18 cellular contexts compared by ENCODE assay signal in the genomic region with DNA sequence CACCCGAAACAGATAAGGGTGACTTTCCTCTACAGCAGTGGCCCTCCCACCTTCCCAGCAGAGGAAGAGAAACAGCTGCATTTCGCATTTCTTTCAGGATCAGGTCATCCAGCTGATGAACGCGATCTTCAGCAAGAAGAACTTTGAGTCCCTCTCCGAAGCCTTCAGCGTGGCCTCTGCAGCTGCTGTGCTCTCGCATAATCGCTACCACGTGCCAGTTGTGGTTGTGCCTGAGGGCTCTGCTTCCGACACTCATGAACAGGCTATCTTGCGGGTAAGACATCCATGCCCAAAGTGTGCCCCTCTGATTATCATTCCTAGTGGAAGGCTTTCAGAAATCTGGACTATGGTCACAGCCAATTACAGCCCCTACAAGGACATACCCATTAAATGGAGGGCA. TPM values are rescaled to one million over a fixed set of nuclear protein-coding genes. Genes with fewer than 3 reads are reported as not detected.
DNase-seq lines count a peak whose midpoint lies in the region; ATAC-seq, FAIRE-seq and TF ChIP-seq lines count a peak whose summit lies in the region.
"Had no signal": no experiment of that assay in that cellular context is flagged by ENCODE, and none has a peak within 500 bp of the region (broad histone marks: within the 10 kb centered on the region; RNA-seq: fewer than 3 reads in every experiment).

No MANE protein-coding gene starts in this region.

- TF ChIP-seq POLR2A in HepG2 (IDR thresholded peaks at IDR 0.05; ENCODE audit: insufficient read depth in 1 of 2, low read depth in 2 of 2, low read length in 2 of 2) (no peak), right lobe of liver (IDR thresholded peaks at IDR 0.05) (no peak)

- H2AK5ac ChIP-seq in neuronal stem cell (ENCODE audit: low read depth, low read length): no peak overlapping the region

- no TSS peak for BruUV-seq in HepG2 (replicated peaks; lab: Mats Ljungman, UMichigan)

- H3K14ac ChIP-seq in neuronal stem cell (ENCODE audit: low read length): no peak overlapping the region

- H3K4me2 ChIP-seq in HepG2 (ENCODE audit: low read depth, low read length) (no peak overlapping the region), neuronal stem cell (ENCODE audit: insufficient read depth, low read length, poor library complexity, severe bottlenecking) (no peak overlapping the region)
- H3K4me2 ChIP-seq: BLaER1, GM23338 had no signal

- H3K4me3 ChIP-seq in HepG2 (replicated peaks in 1 of 3; ENCODE audit: insufficient read depth in 1 of 3, low read depth in 2 of 3, low read length in 3 of 3): no peak overlapping the region
- H3K4me3 ChIP-seq in right lobe of liver: no peak overlapping the region
- no peak overlapping the region for H3K4me3 ChIP-seq in foreskin fibroblast (ENCODE audit: low read depth in 1 of 2, low read length in 2 of 2)
- no peak overlapping the region for H3K4me3 ChIP-seq in neuronal stem cell (ENCODE audit: low read length in 2 of 2)
- no peak overlapping the region for H3K4me3 ChIP-seq in lower lobe of right lung
- H3K4me3 ChIP-seq: BLaER1, GM23338 had no signal

- CTCF ChIA-PET in HepG2 (lab: Yijun Ruan, JAX; ENCODE audit: low intra/inter-chr PET ratio, low total read pairs): no interaction called here

- peaks cover 52 to 86% of the 10 kb centered on the region in 2 experiments for H3K36me3 ChIP-seq in HepG2 (replicated peaks in 1 of 2; ENCODE audit: control insufficient read depth in 1 of 2, insufficient read depth in 2 of 2, low read length in 2 of 2)
- peaks cover 0 to 96% (median 52%) of the 10 kb centered on the region in 4 donors for H3K36me3 ChIP-seq in right lobe of liver
- H3K36me3 ChIP-seq in neuronal stem cell (replicated peaks in 1 of 2; ENCODE audit: control insufficient read depth in 2 of 2, insufficient read depth in 2 of 2, low read length in 2 of 2): peaks cover 21 to 96% of the 10 kb centered on the region in 2 donors
- peaks cover 99% of the 10 kb centered on the region for H3K36me3 ChIP-seq in lower lobe of right lung

- TF ChIP-seq CTCF in HepG2 (CRISPR knock-in tag; IDR thresholded peaks at IDR 0.05): no peak
- TF ChIP-seq CTCF in right lobe of liver (IDR thresholded peaks at IDR 0.05): no peak
- no peak for TF ChIP-seq CTCF in foreskin fibroblast (IDR thresholded peaks at IDR 0.05; ENCODE audit: low read depth, low read length)
- no peak for TF ChIP-seq CTCF in lower lobe of right lung (IDR thresholded peaks at IDR 0.05)

- no peak overlapping the region for H4K91ac ChIP-seq in neuronal stem cell (ENCODE audit: low read depth, low read length, poor library complexity)

- no peak overlapping the region for H3K27ac ChIP-seq in HepG2 (ENCODE audit: extremely low read length, insufficient read depth, low read length)
- no peak overlapping the region for H3K27ac ChIP-seq in right lobe of liver
- no peak overlapping the region for H3K27ac ChIP-seq in neuronal stem cell (replicated peaks; ENCODE audit: low read length)
- no peak overlapping the region for H3K27ac ChIP-seq in lower lobe of right lung
- H3K27ac ChIP-seq: BLaER1 had no signal

- FAIRE-seq in HepG2 (lab: Jason Lieb, UNC): no peak
- FAIRE-seq: GM12892 had no signal

- intact Hi-C loops in HepG2 (cut with micrococcal nuclease; ENCODE audit: unreplicated experiment) (no loop called here), right lobe of liver (cut with DNase I) (no loop called here), lower lobe of right lung (cut with DNase I) (loop anchor here (10.0 kb wide), 1 partner anchor 328 kb away; no protein-coding TSS in a partner anchor)

- H2BK120ac ChIP-seq in neuronal stem cell (ENCODE audit: low read depth, low read length): no peak overlapping the region

- TF ChIP-seq RAD21 in HepG2 (CRISPR knock-in tag; IDR thresholded peaks at IDR 0.05): no peak

- WGBS in HepG2 (ENCODE audit: low lambda C conversion rate): 95% methylated on average over 11 of the region's 11 CpGs
- WGBS in right lobe of liver (ENCODE audit: insufficient coverage, low coverage, low lambda C conversion rate, missing lambda C conversion rate): 90% methylated on average over 4 of the region's 11 CpGs
- no CpG with 5 or more reads among the region's 11 CpGs for WGBS in neuronal stem cell (ENCODE audit: extremely low coverage in 2 of 2, insufficient read length in 2 of 2, insufficient replicate concordance in 1 of 2), 2 donors

- in situ Hi-C loops in HepG2 (cut with HindIII; ENCODE audit: extremely low pct_ligation_motif_present, low pct_unique_long_range_greater_than_20kb): no loop called here

- H3K9ac ChIP-seq in HepG2 (ENCODE audit: insufficient read depth, low read depth, low read length) (no peak overlapping the region), neuronal stem cell (ENCODE audit: low read depth, low read length, poor library complexity) (no peak overlapping the region)
- H3K9ac ChIP-seq: BLaER1 had no signal

- no peak overlapping the region for H2BK5ac ChIP-seq in neuronal stem cell (ENCODE audit: low read length)

- no peaks in the 10 kb centered on the region for H3K9me3 ChIP-seq in HepG2 (ENCODE audit: low read length)
- H3K9me3 ChIP-seq in right lobe of liver: no peaks in the 10 kb centered on the region
- no peaks in the 10 kb centered on the region for H3K9me3 ChIP-seq in neuronal stem cell (replicated peaks in 1 of 2; ENCODE audit: control insufficient read depth in 2 of 2, insufficient read depth in 1 of 2, low read depth in 1 of 2, low read length in 2 of 2)
- H3K9me3 ChIP-seq in lower lobe of right lung: no peaks in the 10 kb centered on the region
- H3K9me3 ChIP-seq: BLaER1, Caco-2 had no signal

- H4K20me1 ChIP-seq in HepG2 (ENCODE audit: insufficient read depth, low read length): peaks cover 13% of the 10 kb centered on the region; the same call in 1 of the 2 replicates

- TF ChIP-seq EP300 in HepG2 (IDR thresholded peaks at IDR 0.05; ENCODE audit: low read depth in 2 of 2, low read length in 2 of 2) (no peak), HepG2 (CRISPR knock-in tag; IDR thresholded peaks at IDR 0.05; ENCODE audit: borderline replicate concordance) (no peak)

- DNase-seq in HepG2 (ENCODE audit: low spot score) (no peak), right lobe of liver (no peak), foreskin fibroblast (peak; percentile 37 to 73), neuronal stem cell (ENCODE audit: low spot score) (no peak), NCI-H446 (lab: John Stamatoyannopoulos, UW) (no peak), lower lobe of right lung (no peak)
- DNase-seq: 8988T; AML-193; Caco-2; CD8-positive, alpha-beta memory T cell; DND-41; GDM1; H7 had no signal

- peaks cover 5% of the 10 kb centered on the region for H3K79me2 ChIP-seq in HepG2 (ENCODE audit: insufficient read depth, low read length)

- H3K4me1 ChIP-seq in HepG2 (ENCODE audit: insufficient read depth, low read length): no peaks in the 10 kb centered on the region
- H3K4me1 ChIP-seq in right lobe of liver: no peaks in the 10 kb centered on the region
- peaks cover 19 to 30% of the 10 kb centered on the region in 2 donors for H3K4me1 ChIP-seq in neuronal stem cell (ENCODE audit: control insufficient read depth in 2 of 2, insufficient read depth in 1 of 2, low read depth in 1 of 2, low read length in 2 of 2)
- no peaks in the 10 kb centered on the region for H3K4me1 ChIP-seq in lower lobe of right lung
- H3K4me1 ChIP-seq: BLaER1 had no signal

- no peak overlapping the region for H3K4ac ChIP-seq in neuronal stem cell (ENCODE audit: low read length)

- no peak overlapping the region for H4K8ac ChIP-seq in neuronal stem cell (ENCODE audit: low read depth, low read length)

- H3K23ac ChIP-seq in neuronal stem cell (ENCODE audit: low read depth, low read length, poor library complexity): no peak overlapping the region

- H3K27me3 ChIP-seq in HepG2 (ENCODE audit: control insufficient read depth in 1 of 2, insufficient read depth in 2 of 2, low read length in 2 of 2) (no peaks in the 10 kb centered on the region), right lobe of liver (no peaks in the 10 kb centered on the region), neuronal stem cell (ENCODE audit: control insufficient read depth in 3 of 3, insufficient read depth in 3 of 3, low read depth in 1 of 3, low read length in 3 of 3) (no peaks in the 10 kb centered on the region), lower lobe of right lung (ENCODE audit: low read depth) (no peaks in the 10 kb centered on the region)
- H3K27me3 ChIP-seq: BLaER1 had no signal

- H2BK12ac ChIP-seq in neuronal stem cell (ENCODE audit: low read length): no peak overlapping the region

- H2AFZ ChIP-seq in HepG2 (ENCODE audit: low read length): no peak overlapping the region
- no peak overlapping the region for H2AFZ ChIP-seq in neuronal stem cell (ENCODE audit: low read length)
- H2AFZ ChIP-seq: GM23338 had no signal

- POLR2A ChIA-PET in HepG2 (lab: Yijun Ruan, JAX): no interaction called here

- ATAC-seq in HepG2: no peak
- ATAC-seq in right lobe of liver: no peak
- ATAC-seq in GM19467 (IDR thresholded peaks at IDR 0.05; ENCODE audit: unreplicated experiment): no peak
- ATAC-seq in HG03565 (IDR thresholded peaks at IDR 0.05; ENCODE audit: unreplicated experiment): no peak
- ATAC-seq in lower lobe of right lung: no peak
- ATAC-seq: GM23338 had no signal

- H2BK15ac ChIP-seq in neuronal stem cell (ENCODE audit: low read length): peak overlapping the region; percentile 4

- H3K18ac ChIP-seq in neuronal stem cell (ENCODE audit: low read length): peak overlapping the region; percentile 85

- H3K79me1 ChIP-seq in neuronal stem cell (ENCODE audit: low read depth, low read length): peaks cover 3% of the 10 kb centered on the region

RNA-seq across cellular contexts. Expression of a gene that starts 27.8 kb away (rescaled TPM):
- 5.5 and 6.1 TPM in 2 replicates for total RNA-seq in HepG2 (2016; rRNA removed; fragmentation: Illumina TruSeq; extraction: Trizol)
- 3.0 TPM in 2 replicates for total RNA-seq in HepG2 (2016; cell fraction: cytosol; rRNA removed; fragmentation: Illumina TruSeq; extraction: Trizol; ENCODE audit: low read depth)
- total RNA-seq in HepG2 (2016; cell fraction: insoluble cytoplasmic fraction; rRNA removed; fragmentation: Illumina TruSeq; extraction: Trizol): 5.5 TPM in 2 replicates
- total RNA-seq in HepG2 (2016; cell fraction: membrane; rRNA removed; fragmentation: Illumina TruSeq; extraction: Trizol): 3.6 and 4.2 TPM in 2 replicates
- 5.8 and 6.6 TPM in 2 replicates for total RNA-seq in HepG2 (2016; cell fraction: nucleus; rRNA removed; fragmentation: Illumina TruSeq; extraction: Trizol)
- polyA plus RNA-seq in HepG2 (2011; rRNA removed): 2.6 and 3.1 TPM in 2 replicates
- 2.7 and 3.2 TPM in 2 replicates for polyA plus RNA-seq in HepG2 (2011; cell fraction: cytosol; rRNA removed)
- 4.4 and 5.1 TPM in 2 replicates for polyA plus RNA-seq in HepG2 (2011; cell fraction: nucleus; rRNA removed)
- 4.1 and 4.8 TPM in 2 replicates for polyA plus RNA-seq in HepG2 (2012)
- polyA plus RNA-seq in HepG2 (2016; cell fraction: cytosol; fragmentation: Illumina TruSeq; extraction: Trizol; ENCODE audit: low read depth): 1.9 and 2.2 TPM in 2 replicates
- polyA plus RNA-seq in HepG2 (2016; cell fraction: insoluble cytoplasmic fraction; fragmentation: Illumina TruSeq; extraction: Trizol; ENCODE audit: low read depth): 5.6 and 6.7 TPM in 2 replicates
- polyA plus RNA-seq in HepG2 (2016; cell fraction: membrane; fragmentation: Illumina TruSeq; extraction: Trizol; ENCODE audit: low read depth): 3.7 and 4.5 TPM in 2 replicates
- 5.9 and 6.7 TPM in 2 replicates for polyA plus RNA-seq in HepG2 (2016; cell fraction: nucleus; fragmentation: Illumina TruSeq; extraction: Trizol; ENCODE audit: insufficient read depth, low read depth)
- polyA minus RNA-seq in HepG2 (2011; rRNA and poly(A)+ RNA removed; ENCODE audit: low replicate concordance): 0.77 and 2.5 TPM in 2 replicates
- polyA minus RNA-seq in HepG2 (2011; cell fraction: cytosol; rRNA and poly(A)+ RNA removed): 0.62 and 1.6 TPM in 2 replicates
- polyA minus RNA-seq in HepG2 (2011; cell fraction: nucleus; rRNA and poly(A)+ RNA removed): 7.2 and 10.6 TPM in 2 replicates
- total RNA-seq in right lobe of liver: 1 to 10 TPM; 1.1 to 5.2 (median 2.2) TPM
- polyA plus RNA-seq in neuronal stem cell (2013, experiment 1 of 2): 4.4 TPM
- 4.7 TPM for polyA plus RNA-seq in neuronal stem cell (2013, experiment 2 of 2)
- total RNA-seq in lower lobe of right lung: 3.9 TPM

RNA-seq across cellular contexts. Expression of a gene that starts 28.0 kb away (rescaled TPM):
- total RNA-seq in HepG2 (2016; rRNA removed; fragmentation: Illumina TruSeq; extraction: Trizol): 284 and 587 TPM in 2 replicates
- total RNA-seq in HepG2 (2016; cell fraction: cytosol; rRNA removed; fragmentation: Illumina TruSeq; extraction: Trizol; ENCODE audit: low read depth): 65.3 and 71.8 TPM in 2 replicates
- total RNA-seq in HepG2 (2016; cell fraction: insoluble cytoplasmic fraction; rRNA removed; fragmentation: Illumina TruSeq; extraction: Trizol): 271 and 578 TPM in 2 replicates
- total RNA-seq in HepG2 (2016; cell fraction: membrane; rRNA removed; fragmentation: Illumina TruSeq; extraction: Trizol): 95.8 and 99.1 TPM in 2 replicates
- 514 and 600 TPM in 2 replicates for total RNA-seq in HepG2 (2016; cell fraction: nucleus; rRNA removed; fragmentation: Illumina TruSeq; extraction: Trizol)
- 1,560 and 1,818 TPM in 2 replicates for polyA plus RNA-seq in HepG2 (2011; rRNA removed)
- polyA plus RNA-seq in HepG2 (2011; cell fraction: cytosol; rRNA removed): 1,385 TPM in 2 replicates
- 528 and 556 TPM in 2 replicates for polyA plus RNA-seq in HepG2 (2011; cell fraction: nucleus; rRNA removed)
- polyA plus RNA-seq in HepG2 (2012): 566 and 592 TPM in 2 replicates
- polyA plus RNA-seq in HepG2 (2016; cell fraction: cytosol; fragmentation: Illumina TruSeq; extraction: Trizol; ENCODE audit: low read depth): 52.7 and 53.5 TPM in 2 replicates
- 324 and 345 TPM in 2 replicates for polyA plus RNA-seq in HepG2 (2016; cell fraction: insoluble cytoplasmic fraction; fragmentation: Illumina TruSeq; extraction: Trizol; ENCODE audit: low read depth)
- polyA plus RNA-seq in HepG2 (2016; cell fraction: membrane; fragmentation: Illumina TruSeq; extraction: Trizol; ENCODE audit: low read depth): 79.9 and 84.4 TPM in 2 replicates
- 808 and 883 TPM in 2 replicates for polyA plus RNA-seq in HepG2 (2016; cell fraction: nucleus; fragmentation: Illumina TruSeq; extraction: Trizol; ENCODE audit: insufficient read depth, low read depth)
- polyA minus RNA-seq in HepG2 (2011; rRNA and poly(A)+ RNA removed; ENCODE audit: low replicate concordance): 817 and 1,556 TPM in 2 replicates
- 735 and 849 TPM in 2 replicates for polyA minus RNA-seq in HepG2 (2011; cell fraction: cytosol; rRNA and poly(A)+ RNA removed)
- 241 and 296 TPM in 2 replicates for polyA minus RNA-seq in HepG2 (2011; cell fraction: nucleus; rRNA and poly(A)+ RNA removed)
- total RNA-seq in right lobe of liver: 100 to 1,000 TPM in 5 of 6 experiments, 10 to 100 TPM in 1; 91.7 to 188 (median 148) TPM
- 205 TPM for polyA plus RNA-seq in neuronal stem cell (2013, experiment 1 of 2)
- 211 TPM for polyA plus RNA-seq in neuronal stem cell (2013, experiment 2 of 2)
- 160 TPM for total RNA-seq in lower lobe of right lung

RNA-seq across cellular contexts. Expression of a gene that starts 54.4 kb away (rescaled TPM):
- total RNA-seq in HepG2 (2016; rRNA removed; fragmentation: Illumina TruSeq; extraction: Trizol): not detected in 2 replicates
- total RNA-seq in HepG2 (2016; cell fraction: cytosol; rRNA removed; fragmentation: Illumina TruSeq; extraction: Trizol; ENCODE audit: low read depth): not detected in 2 replicates
- total RNA-seq in HepG2 (2016; cell fraction: insoluble cytoplasmic fraction; rRNA removed; fragmentation: Illumina TruSeq; extraction: Trizol): not detected in 2 replicates
- total RNA-seq in HepG2 (2016; cell fraction: membrane; rRNA removed; fragmentation: Illumina TruSeq; extraction: Trizol): not detected in 2 replicates
- total RNA-seq in HepG2 (2016; cell fraction: nucleus; rRNA removed; fragmentation: Illumina TruSeq; extraction: Trizol): not detected in 2 replicates
- not detected in 2 replicates for polyA plus RNA-seq in HepG2 (2011; rRNA removed)
- not detected in 2 replicates for polyA plus RNA-seq in HepG2 (2011; cell fraction: cytosol; rRNA removed)
- not detected in 2 replicates for polyA plus RNA-seq in HepG2 (2011; cell fraction: nucleus; rRNA removed)
- not detected in 2 replicates for polyA plus RNA-seq in HepG2 (2012)
- not detected in 2 replicates for polyA plus RNA-seq in HepG2 (2016; cell fraction: cytosol; fragmentation: Illumina TruSeq; extraction: Trizol; ENCODE audit: low read depth)
- polyA plus RNA-seq in HepG2 (2016; cell fraction: insoluble cytoplasmic fraction; fragmentation: Illumina TruSeq; extraction: Trizol; ENCODE audit: low read depth): not detected in 2 replicates
- not detected in 2 replicates for polyA plus RNA-seq in HepG2 (2016; cell fraction: membrane; fragmentation: Illumina TruSeq; extraction: Trizol; ENCODE audit: low read depth)
- not detected in 2 replicates for polyA plus RNA-seq in HepG2 (2016; cell fraction: nucleus; fragmentation: Illumina TruSeq; extraction: Trizol; ENCODE audit: insufficient read depth, low read depth)
- not detected in 2 replicates for polyA minus RNA-seq in HepG2 (2011; rRNA and poly(A)+ RNA removed; ENCODE audit: low replicate concordance)
- not detected in 2 replicates for polyA minus RNA-seq in HepG2 (2011; cell fraction: cytosol; rRNA and poly(A)+ RNA removed)
- not detected in 2 replicates for polyA minus RNA-seq in HepG2 (2011; cell fraction: nucleus; rRNA and poly(A)+ RNA removed)
- total RNA-seq in right lobe of liver: not detected
- 0.96 TPM for polyA plus RNA-seq in neuronal stem cell (2013, experiment 1 of 2)
- 1.8 TPM for polyA plus RNA-seq in neuronal stem cell (2013, experiment 2 of 2)
- not detected for total RNA-seq in lower lobe of right lung
- total RNA-seq: Caco-2; CD8-positive, alpha-beta memory T cell; GM23338; H7 had no signal
- polyA plus RNA-seq: CD8-positive, alpha-beta memory T cell had no signal

Comparison
In these comparisons a context has a peak if more than half of its experiments do, and no peak if none do; other contexts are left out.
1. DNase-seq: peak in foreskin fibroblast (2 of 2); none in HepG2 (single experiment), right lobe of liver (0 of 3), neuronal stem cell (single experiment), NCI-H446 (0 of 2) and lower lobe of right lung (single experiment).